In the genomic region with DNA sequence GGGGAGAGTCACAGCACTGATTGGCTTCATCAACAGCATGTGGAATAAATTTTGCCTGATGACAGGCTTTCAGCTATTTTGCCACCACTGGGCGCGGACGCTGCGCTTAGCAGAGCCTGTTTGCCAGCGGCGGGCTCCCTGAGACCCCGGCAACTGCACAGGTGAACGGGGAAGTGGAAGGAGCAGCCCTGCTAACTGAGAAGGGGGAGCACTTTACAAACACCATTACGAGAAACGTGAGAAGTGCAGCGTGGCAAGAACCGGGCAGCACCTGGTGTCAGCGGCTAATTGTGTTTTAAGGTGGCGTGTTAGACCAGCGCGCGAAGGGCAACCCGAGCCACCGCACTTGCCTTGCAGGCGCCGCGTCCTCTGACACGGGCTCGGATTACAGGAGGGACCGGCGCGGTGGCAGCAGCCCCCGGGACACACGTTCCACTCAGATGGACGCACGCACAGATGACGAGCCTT, we compare ENCODE assay signal across 10 cellular contexts.
DNase-seq lines count a peak whose midpoint lies in the region; ATAC-seq, FAIRE-seq and TF ChIP-seq lines count a peak whose summit lies in the region.
"Had no signal": no experiment of that assay in that cellular context is flagged by ENCODE, and none has a peak within 500 bp of the region (broad histone marks: within the 10 kb centered on the region; RNA-seq: fewer than 3 reads in every experiment).

No MANE protein-coding gene starts in this region.

- no peak overlapping the region for H3K18ac ChIP-seq in H1 (ENCODE audit: extremely low read depth, low read length)

- peak overlapping the region; percentile 25 to 57 (median 43); a peak in 7 of 8 replicates for H3K4me3 ChIP-seq in H1 (ENCODE audit: extremely low read depth in 1 of 4, insufficient read depth in 2 of 4, low read depth in 3 of 4, low read length in 4 of 4)

- H3K23me2 ChIP-seq in H1 (ENCODE audit: low read depth, low read length) = peaks cover 6% of the 10 kb centered on the region; the same call in 1 of the 2 replicates

- no peak overlapping the region for H2BK5ac ChIP-seq in H1 (ENCODE audit: low read depth, low read length)

- no peak overlapping the region for H4K5ac ChIP-seq in H1 (ENCODE audit: insufficient read length, low read depth, low read length)

- H3K79me1 ChIP-seq in H1 (ENCODE audit: low read depth, low read length) = no peaks in the 10 kb centered on the region

- TF ChIP-seq POLR2A in H1 (IDR thresholded peaks at IDR 0.05; ENCODE audit: control extremely low read depth in 1 of 2, low read depth in 2 of 2, low read length in 2 of 2) = no peak

- H3K4me2 ChIP-seq in H1 (ENCODE audit: insufficient read depth in 1 of 2, low read depth in 2 of 2, low read length in 2 of 2) = peak overlapping the region; percentile 70 to 81

- no peak overlapping the region for H4K8ac ChIP-seq in H1 (ENCODE audit: extremely low read depth, insufficient read depth, low read length)

- no peak overlapping the region for H3K14ac ChIP-seq in H1 (ENCODE audit: insufficient read length)

- DNase-seq in ELF-1 (ENCODE audit: low read depth, low spot score) = peak; percentile 28
- peak; percentile 73 for DNase-seq in NCI-H2107 (lab: John Stamatoyannopoulos, UW)
- DNase-seq in H1 (ENCODE audit: low read depth in 1 of 2, low spot score in 2 of 2) = peak in 1 of 2 experiments; percentile 64
- peak; percentile 2 for DNase-seq in myocyte (ENCODE audit: low read depth)
- no peak for DNase-seq in activated T-cell treated with anti-CD3 and anti-CD28 coated beads, Interleukin-2, amount 50 U/mL, for 48 hours
- no peak for DNase-seq in NAMALWA (ENCODE audit: low spot score)
- DNase-seq: naive thymus-derived CD4-positive, alpha-beta T cell had no signal

- no peaks in the 10 kb centered on the region for H3K79me2 ChIP-seq in H1 (ENCODE audit: control insufficient read depth in 1 of 2, insufficient read depth in 2 of 2, low read length in 2 of 2)

- H3K4me1 ChIP-seq in H1 (replicated peaks in 1 of 4; ENCODE audit: control insufficient read depth in 3 of 4, insufficient read depth in 4 of 4, low read length in 3 of 4) = peaks cover 0 to 10% (median 3%) of the 10 kb centered on the region in 4 experiments; a peak in 3 of 7 replicates

- no peak overlapping the region for H3K27ac ChIP-seq in H1 (ENCODE audit: low read depth, low read length)

- TF ChIP-seq CTCF in H1 (IDR thresholded peaks at IDR 0.05; ENCODE audit: control extremely low read depth in 1 of 3, insufficient read depth in 1 of 3, low read depth in 1 of 3, low read length in 3 of 3) = no peak

- no peak for TF ChIP-seq EP300 in H1 (IDR thresholded peaks at IDR 0.05; ENCODE audit: borderline replicate concordance in 1 of 2, low read depth in 2 of 2, low read length in 2 of 2)

- no peak overlapping the region for H3K9ac ChIP-seq in H1 (replicated peaks in 1 of 4; ENCODE audit: extremely low read depth in 1 of 4, low read depth in 3 of 4, low read length in 3 of 4)

- no peaks in the 10 kb centered on the region for H3K36me3 ChIP-seq in H1 (ENCODE audit: control insufficient read depth in 2 of 4, insufficient read depth in 4 of 4, low read length in 3 of 4)

- H3K27me3 ChIP-seq in H1 (replicated peaks in 1 of 4; ENCODE audit: control insufficient read depth in 3 of 4, extremely low read depth in 1 of 4, insufficient read depth in 3 of 4, low read length in 3 of 4) = peaks cover 0 to 15% (median 13%) of the 10 kb centered on the region in 4 experiments; a peak in 6 of 7 replicates

- CTCF ChIA-PET in H1 (lab: Charles Lee; ENCODE audit: partially characterized antibody) = no interaction called here

- H2BK15ac ChIP-seq in H1 (ENCODE audit: low read length) = no peak overlapping the region

- no peak overlapping the region for H3K4ac ChIP-seq in H1 (replicated peaks; ENCODE audit: insufficient read length, low read depth, low read length)

- 10% methylated on average over 32 of the region's 32 CpGs; no CpG with 5 or more reads in 1 of the 2 experiments for WGBS in H1 (ENCODE audit: extremely low coverage in 1 of 2, insufficient coverage in 1 of 2, insufficient read length in 1 of 2, insufficient replicate concordance in 2 of 2, low coverage in 1 of 2, low lambda C conversion rate in 2 of 2, missing lambda C conversion rate in 1 of 2), 2 experiments

- POLR2A ChIA-PET in H1 (lab: Charles Lee; ENCODE audit: partially characterized antibody) = no interaction called here

- TF ChIP-seq RAD21 in H1 (IDR thresholded peaks at IDR 0.05 in 1 of 2, conservative IDR thresholded peaks at IDR 0.05 in 1 of 2; ENCODE audit: low read depth in 2 of 2, low read length in 2 of 2) = no peak

- H4K91ac ChIP-seq in H1 (replicated peaks; ENCODE audit: insufficient read length, low read length) = no peak overlapping the region

- H3K56ac ChIP-seq in H1 (replicated peaks; ENCODE audit: insufficient read length, low read depth, low read length) = no peak overlapping the region

- no peak overlapping the region for H2BK120ac ChIP-seq in H1 (replicated peaks; ENCODE audit: low read depth, low read length)

- H2AFZ ChIP-seq in H1 (ENCODE audit: low read length) = peak overlapping the region; percentile 70

- no peaks in the 10 kb centered on the region for H3K9me3 ChIP-seq in H1 (ENCODE audit: insufficient read depth in 2 of 2, low read depth in 1 of 2, low read length in 1 of 2)

- H3K23ac ChIP-seq in H1 (ENCODE audit: insufficient read length) = no peak overlapping the region

- no peak overlapping the region for H2AK5ac ChIP-seq in H1 (ENCODE audit: low read depth, low read length)

- H2BK20ac ChIP-seq in H1 (ENCODE audit: low read length) = no peak overlapping the region

- no peaks in the 10 kb centered on the region for H4K20me1 ChIP-seq in H1 (replicated peaks in 1 of 2; ENCODE audit: control insufficient read depth in 1 of 2, insufficient read depth in 2 of 2, low read length in 2 of 2)

- ATAC-seq in GM21723 (IDR thresholded peaks at IDR 0.05; ENCODE audit: unreplicated experiment) (no peak), HG02885 (IDR thresholded peaks at IDR 0.05; ENCODE audit: poor library complexity, unreplicated experiment) (no peak)
- ATAC-seq: activated naive CD4-positive, alpha-beta T cell treated with anti-CD3 and anti-CD28 coated beads, Interleukin-2, amount 50 U/mL, for 72 hours; naive thymus-derived CD4-positive, alpha-beta T cell had no signal

- no peak for FAIRE-seq in H1 (lab: Jason Lieb, UNC)

- no peak overlapping the region for H2BK12ac ChIP-seq in H1 (ENCODE audit: low read depth, low read length)

TF ChIP-seq in H1, 55 proteins besides CTCF, POLR2A, EP300 and RAD21:
- TF ChIP-seq, protein P1, sequence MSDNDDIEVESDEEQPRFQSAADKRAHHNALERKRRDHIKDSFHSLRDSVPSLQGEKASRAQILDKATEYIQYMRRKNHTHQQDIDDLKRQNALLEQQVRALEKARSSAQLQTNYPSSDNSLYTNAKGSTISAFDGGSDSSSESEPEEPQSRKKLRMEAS (IDR thresholded peaks at IDR 0.05) = peak; percentile 89
- TF ChIP-seq RNF2 (IDR thresholded peaks at IDR 0.05; ENCODE audit: borderline replicate concordance, low read depth, low read length, missing control alignments, poor library complexity, severe bottlenecking) (peak; percentile 28), CHD2 (IDR thresholded peaks at IDR 0.05; ENCODE audit: low read length) (no peak), EGR1 (IDR thresholded peaks at IDR 0.05; ENCODE audit: borderline replicate concordance, low read depth, low read length) (no peak), CBX8 (IDR thresholded peaks at IDR 0.05; ENCODE audit: borderline replicate concordance, low read depth, low read length) (no peak), EZH2 (IDR thresholded peaks at IDR 0.05; ENCODE audit: low read depth, low read length, severe bottlenecking) (peak; percentile 57), KDM5A (IDR thresholded peaks at IDR 0.05; ENCODE audit: low read length) (no peak), SIN3A (conservative IDR thresholded peaks at IDR 0.05 in 1 of 2, IDR thresholded peaks at IDR 0.05 in 1 of 2; ENCODE audit: low read depth in 1 of 2, low read length in 2 of 2) (no peak), TEAD4 (IDR thresholded peaks at IDR 0.05; ENCODE audit: low read depth, low read length) (no peak), ASH2L (IDR thresholded peaks at IDR 0.05; ENCODE audit: low read length) (peak; percentile 55), KDM4A (IDR thresholded peaks at IDR 0.05; ENCODE audit: low read depth, low read length, severe bottlenecking) (peak; percentile 47), GTF2F1 (IDR thresholded peaks at IDR 0.05; ENCODE audit: borderline replicate concordance, low read depth, low read length) (no peak), SUZ12 (IDR thresholded peaks at IDR 0.05; ENCODE audit: low read length) (peak; percentile 48; the same call in 1 of the 2 replicates), CREB1 (IDR thresholded peaks at IDR 0.05) (peak; percentile 32; the same call in 1 of the 2 replicates), TBP (IDR thresholded peaks at IDR 0.05; ENCODE audit: low read depth, low read length) (no peak), BCL11A (IDR thresholded peaks at IDR 0.05; ENCODE audit: low read depth in 2 of 2, low read length in 2 of 2) (no peak), MAFK (IDR thresholded peaks at IDR 0.05; ENCODE audit: low read depth, low read length) (no peak)
- TF ChIP-seq, protein P2, sequence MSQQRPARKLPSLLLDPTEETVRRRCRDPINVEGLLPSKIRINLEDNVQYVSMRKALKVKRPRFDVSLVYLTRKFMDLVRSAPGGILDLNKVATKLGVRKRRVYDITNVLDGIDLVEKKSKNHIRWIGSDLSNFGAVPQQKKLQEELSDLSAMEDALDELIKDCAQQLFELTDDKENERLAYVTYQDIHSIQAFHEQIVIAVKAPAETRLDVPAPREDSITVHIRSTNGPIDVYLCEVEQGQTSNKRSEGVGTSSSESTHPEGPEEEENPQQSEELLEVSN (IDR thresholded peaks at IDR 0.05) = peak; percentile 88

Comparison
In these comparisons a context has a peak if more than half of its experiments do, and no peak if none do; other contexts are left out.
1. DNase-seq: peak in ELF-1 (single experiment), NCI-H2107 (single experiment) and myocyte (single experiment); none in activated T-cell treated with anti-CD3 and anti-CD28 coated beads, Interleukin-2, amount 50 U/mL, for 48 hours (0 of 2) and NAMALWA (single experiment).